Comparison of ENCODE assay signal across 15 cellular contexts in genomic region chr7:2112261-2113203, GRCh38.
DNase-seq lines count a peak whose midpoint lies in the region; ATAC-seq and TF ChIP-seq lines count a peak whose summit lies in the region.
"Had no signal": no experiment of that assay in that cellular context is flagged by ENCODE, and none has a peak within 500 bp of the region (broad histone marks: within the 10 kb centered on the region; RNA-seq: fewer than 3 reads in every experiment).

No MANE protein-coding gene starts in this region.

- H3K9me3 ChIP-seq in Caco-2 (no peaks in the 10 kb centered on the region), T-helper 17 cell (ENCODE audit: control insufficient read depth, low read length, poor library complexity, severe bottlenecking) (no peaks in the 10 kb centered on the region), left lung (no peaks in the 10 kb centered on the region), ascending aorta (no peaks in the 10 kb centered on the region)

- H3K9me3 Mint-ChIP-seq in Caco-2 (ENCODE audit: unreplicated experiment): no peaks in the 10 kb centered on the region
- H3K9me3 Mint-ChIP-seq in effector memory CD8-positive, alpha-beta T cell: no peaks in the 10 kb centered on the region
- H3K9me3 Mint-ChIP-seq in osteocyte (ENCODE audit: unreplicated experiment): no peaks in the 10 kb centered on the region
- H3K9me3 Mint-ChIP-seq: CD4-positive, CD25-positive, alpha-beta regulatory T cell had no signal

- H3K4me1 Mint-ChIP-seq in Caco-2 (ENCODE audit: low read depth, unreplicated experiment) (no peaks in the 10 kb centered on the region), T-helper 17 cell (peaks cover 25% of the 10 kb centered on the region), osteocyte (ENCODE audit: unreplicated experiment) (peaks cover 77% of the 10 kb centered on the region)
- H3K4me1 Mint-ChIP-seq in effector memory CD8-positive, alpha-beta T cell (ENCODE audit: low read depth in 2 of 2): peaks cover 32 to 44% of the 10 kb centered on the region in 2 donors

- no peak overlapping the region for H3K4me3 Mint-ChIP-seq in Caco-2 (ENCODE audit: unreplicated experiment)
- peak overlapping the region; percentile 70 for H3K4me3 Mint-ChIP-seq in T-helper 17 cell
- H3K4me3 Mint-ChIP-seq in effector memory CD8-positive, alpha-beta T cell: peak overlapping the region; percentile 70 to 81
- H3K4me3 Mint-ChIP-seq in osteocyte (ENCODE audit: unreplicated experiment): peak overlapping the region; percentile 26
- H3K4me3 Mint-ChIP-seq: CD4-positive, CD25-positive, alpha-beta regulatory T cell had no signal

- H3K27me3 ChIP-seq in Caco-2 (replicated peaks; ENCODE audit: control insufficient read depth, insufficient read depth, low read length) (no peaks in the 10 kb centered on the region), left lung (no peaks in the 10 kb centered on the region), ascending aorta (no peaks in the 10 kb centered on the region)

- H3K36me3 ChIP-seq in Caco-2 (ENCODE audit: control insufficient read depth, insufficient read depth, low read length) (peaks cover 2% of the 10 kb centered on the region; the same call in 1 of the 2 replicates), left lung (no peaks in the 10 kb centered on the region), ascending aorta (no peaks in the 10 kb centered on the region)

- no peak overlapping the region for H3K4me3 ChIP-seq in Caco-2 (ENCODE audit: low read depth, low read length)
- H3K4me3 ChIP-seq in left lung: no peak overlapping the region
- no peak overlapping the region for H3K4me3 ChIP-seq in ascending aorta

- H3K36me3 Mint-ChIP-seq in Caco-2 (ENCODE audit: insufficient read depth, unreplicated experiment) (peaks cover 31% of the 10 kb centered on the region), T-helper 17 cell (ENCODE audit: low read depth) (no peaks in the 10 kb centered on the region), osteocyte (ENCODE audit: unreplicated experiment) (peaks cover 5% of the 10 kb centered on the region)
- peaks cover 4% of the 10 kb centered on the region for H3K36me3 Mint-ChIP-seq in effector memory CD8-positive, alpha-beta T cell (ENCODE audit: insufficient read depth)

- POLR2A ChIA-PET in Caco-2 (lab: Charles Lee): no interaction called here

- CTCF ChIA-PET in Caco-2 (lab: Charles Lee): no interaction called here

- BruUV-seq in Caco-2 (replicated peaks; lab: Mats Ljungman, UMichigan): no TSS peak

- ATAC-seq in T-helper 17 cell: no peak
- peak; percentile 44 for ATAC-seq in effector memory CD8-positive, alpha-beta T cell (replicated peaks)
- no peak for ATAC-seq in GM19035 (IDR thresholded peaks at IDR 0.05; ENCODE audit: unreplicated experiment)
- ATAC-seq in left lung: no peak

- peak overlapping the region; percentile 20 for H3K27ac Mint-ChIP-seq in Caco-2 (ENCODE audit: unreplicated experiment)
- H3K27ac Mint-ChIP-seq in T-helper 17 cell: peak overlapping the region; percentile 43
- H3K27ac Mint-ChIP-seq in effector memory CD8-positive, alpha-beta T cell: peak overlapping the region; percentile 67 to 84
- H3K27ac Mint-ChIP-seq in osteocyte (ENCODE audit: unreplicated experiment): no peak overlapping the region

- TF ChIP-seq CTCF in Caco-2 (IDR thresholded peaks at IDR 0.05; ENCODE audit: insufficient read depth in 1 of 2, low read depth in 1 of 2, low read length in 1 of 2, severe bottlenecking in 1 of 2, unreplicated experiment in 1 of 2) (no peak), osteocyte (IDR thresholded peaks at IDR 0.05) (no peak), left lung (IDR thresholded peaks at IDR 0.05) (no peak), ascending aorta (IDR thresholded peaks at IDR 0.05) (no peak)

- peak overlapping the region in 1 of 2 donors; percentile 55 for H3K27ac ChIP-seq in left lung
- no peak overlapping the region for H3K27ac ChIP-seq in ascending aorta

- H3K27me3 Mint-ChIP-seq in Caco-2 (ENCODE audit: insufficient read depth, unreplicated experiment) (no peaks in the 10 kb centered on the region), T-helper 17 cell (no peaks in the 10 kb centered on the region), osteocyte (ENCODE audit: unreplicated experiment) (no peaks in the 10 kb centered on the region)
- H3K27me3 Mint-ChIP-seq in effector memory CD8-positive, alpha-beta T cell: no peaks in the 10 kb centered on the region
- H3K27me3 Mint-ChIP-seq: CD4-positive, CD25-positive, alpha-beta regulatory T cell had no signal

- peaks cover 16% of the 10 kb centered on the region for H3K4me1 ChIP-seq in Caco-2
- peaks cover 6 to 72% of the 10 kb centered on the region in 2 donors for H3K4me1 ChIP-seq in left lung
- H3K4me1 ChIP-seq in ascending aorta: peaks cover 0 to 7% of the 10 kb centered on the region in 2 donors

- no peak for DNase-seq in Caco-2
- no peak for DNase-seq in T-helper 17 cell
- DNase-seq in effector memory CD8-positive, alpha-beta T cell: no peak
- no peak for DNase-seq in osteocyte (ENCODE audit: extremely low spot score, unreplicated experiment)
- no peak for DNase-seq in left lung
- DNase-seq in HuH-7 (ENCODE audit: low spot score): no peak
- DNase-seq in ascending aorta (ENCODE audit: low spot score in 2 of 2): no peak
- DNase-seq: anterior cingulate cortex; CD4-positive, CD25-positive, alpha-beta regulatory T cell; effector CD4-positive, alpha-beta T cell; HCEC 1CT; NCI-H1930; NCI-H82; T1000 had no signal

- intact Hi-C loops in Caco-2 (cut with micrococcal nuclease; ENCODE audit: unreplicated experiment) (no loop called here), left lung (cut with DNase I) (no loop called here), ascending aorta (cut with DNase I) (no loop called here)
